2 cellular contexts compared by ENCODE assay signal in genomic region chr5:44958943-44959342, GRCh38.
A peak's percentile ranks its signal among the peaks of the same experiment; 100 is the strongest.
TF ChIP-seq lines count a peak whose summit lies in the region.

No MANE protein-coding gene starts in this region.

TF ChIP-seq in A549, 52 proteins besides CTCF, POLR2A, EP300 and RAD21 (continued from another document):
- TF ChIP-seq MYC (IDR thresholded peaks at IDR 0.05; ENCODE audit: borderline replicate concordance, low read length) (no peak), CHD2 (IDR thresholded peaks at IDR 0.05; ENCODE audit: low read length, partially characterized antibody) (no peak), MAFK (IDR thresholded peaks at IDR 0.05; ENCODE audit: partially characterized antibody) (peak; percentile 71)

TF ChIP-seq in WTC11, 78 proteins besides CTCF, POLR2A, EP300 and RAD21 (continued from another document):
- no peak for TF ChIP-seq ARID4B (CRISPR knock-in tag; IDR thresholded peaks at IDR 0.05; ENCODE audit: borderline replicate concordance)
